In the genomic region with DNA sequence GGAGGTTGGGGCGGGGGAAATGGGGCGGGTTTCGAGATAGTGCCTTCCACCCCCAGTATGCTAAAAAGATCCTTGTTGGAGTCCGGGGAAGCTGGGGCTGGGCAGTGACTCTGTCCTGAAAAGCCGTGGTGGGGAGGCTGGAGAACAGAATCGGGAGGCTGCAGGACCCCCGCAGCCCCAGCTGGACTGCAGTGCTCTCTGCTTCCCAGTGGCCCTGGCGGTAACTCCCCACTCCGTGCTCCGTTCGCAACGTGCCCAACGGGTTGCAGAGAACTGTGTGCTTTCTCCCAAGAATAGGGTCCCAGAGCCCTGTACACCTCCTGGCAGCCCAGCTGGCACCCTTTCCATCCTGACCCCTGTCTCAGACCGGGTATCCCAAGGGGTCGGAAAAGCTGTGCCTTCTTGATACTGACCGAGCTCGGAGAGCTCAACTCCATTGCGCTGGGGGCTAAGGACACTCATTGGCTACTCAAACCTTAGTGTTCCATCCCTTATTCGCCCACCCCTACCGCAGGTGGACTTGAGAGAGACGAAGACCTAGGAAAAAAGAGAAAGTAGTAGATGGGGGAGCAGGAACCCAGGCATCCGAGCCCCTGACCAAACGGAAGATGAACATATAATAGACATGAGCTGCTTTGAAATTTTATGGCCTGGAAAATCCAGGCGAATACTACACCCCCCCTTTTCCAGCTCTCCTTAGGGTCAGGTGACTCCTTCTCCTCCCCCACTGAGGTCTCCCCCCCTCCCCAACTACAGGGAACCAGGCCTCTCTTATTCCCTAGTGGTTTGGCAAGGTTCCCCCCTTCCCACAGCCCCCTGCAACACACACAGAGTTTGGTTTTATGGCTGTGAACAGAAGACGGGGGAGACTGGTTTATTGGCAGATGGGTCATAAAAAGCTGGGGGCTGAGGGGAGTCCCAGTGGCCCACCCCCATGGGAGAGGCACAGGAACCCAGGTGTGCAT, we compare ENCODE assay signal across 8 cellular contexts. TPM values are rescaled to one million over a fixed set of nuclear protein-coding genes. Genes with fewer than 3 reads are reported as not detected.
DNase-seq lines count a peak whose midpoint lies in the region; ATAC-seq, FAIRE-seq and TF ChIP-seq lines count a peak whose summit lies in the region.

No MANE protein-coding gene starts in this region.

- DNase-seq in AG10803 (ENCODE audit: low read depth), result no peak
- no peak for DNase-seq in activated naive CD8-positive, alpha-beta T cell treated with anti-CD3 and anti-CD28 coated beads, Interleukin-2, amount 50 U/mL, for 24 hours
- DNase-seq in kidney, result no peak
- DNase-seq in GM13976 (ENCODE audit: low spot score), result no peak
- DNase-seq in body of pancreas, result no peak

- H3K4me1 ChIP-seq in kidney (ENCODE audit: control insufficient read depth in 1 of 2, insufficient read depth in 1 of 2, low read depth in 1 of 2, low read length in 2 of 2) (peaks cover 4 to 15% of the 10 kb centered on the region in 2 donors), stomach smooth muscle (ENCODE audit: control insufficient read depth, insufficient read depth, low read length) (peaks cover 29% of the 10 kb centered on the region), body of pancreas (peaks cover 23% of the 10 kb centered on the region)

- peak overlapping the region; percentile 23 for H3K27ac Mint-ChIP-seq in activated naive CD8-positive, alpha-beta T cell treated with anti-CD3 and anti-CD28 coated beads, Interleukin-2, amount 50 U/mL, for 24 hours

- H3K9me3 Mint-ChIP-seq in activated naive CD8-positive, alpha-beta T cell treated with anti-CD3 and anti-CD28 coated beads, Interleukin-2, amount 50 U/mL, for 24 hours, result no peaks in the 10 kb centered on the region

- H3K4me3 ChIP-seq in AG10803 (ENCODE audit: low read length), result peak overlapping the region; percentile 74
- H3K4me3 ChIP-seq in kidney (ENCODE audit: low read length in 2 of 2), result peak overlapping the region; percentile 67 to 69
- H3K4me3 ChIP-seq in stomach smooth muscle (ENCODE audit: low read length in 2 of 2), result peak overlapping the region; percentile 73 to 82
- peak overlapping the region in 1 of 2 donors; percentile 28 for H3K4me3 ChIP-seq in body of pancreas

- no peaks in the 10 kb centered on the region for H3K27me3 Mint-ChIP-seq in activated naive CD8-positive, alpha-beta T cell treated with anti-CD3 and anti-CD28 coated beads, Interleukin-2, amount 50 U/mL, for 24 hours

- WGBS in body of pancreas, 2 donors, result 14 to 24% methylated on average over 15 to 25 of the region's 25 CpGs

- H3K27me3 ChIP-seq in stomach smooth muscle (ENCODE audit: control insufficient read depth in 1 of 2, insufficient read depth in 2 of 2, low read length in 2 of 2), result no peaks in the 10 kb centered on the region
- no peaks in the 10 kb centered on the region for H3K27me3 ChIP-seq in body of pancreas

- intact Hi-C loops in kidney (cut with DNase I) (loop anchor here (10.0 kb wide), 1 partner anchor 51 kb away; no protein-coding TSS in a partner anchor), body of pancreas (cut with DNase I) (loop anchor here (10.0 kb wide), 3 partner anchors 81 to 291 kb away; a partner anchor contains a TSS)

- FAIRE-seq in kidney (lab: Jason Lieb, UNC), result no peak

- TF ChIP-seq CTCF in AG10803 (conservative IDR thresholded peaks at IDR 0.05; ENCODE audit: low read length) (0 out of 2 replicates have a peak, but pooled peaks have one; percentile 2), kidney (IDR thresholded peaks at IDR 0.05; ENCODE audit: borderline replicate concordance, extremely low read depth, insufficient read depth) (no peak), GM13976 (IDR thresholded peaks at IDR 0.05; ENCODE audit: borderline replicate concordance, control extremely low read depth, extremely low read depth, insufficient read depth, missing control alignments) (no peak), body of pancreas (IDR thresholded peaks at IDR 0.05) (no peak)

- H3K4me1 Mint-ChIP-seq in activated naive CD8-positive, alpha-beta T cell treated with anti-CD3 and anti-CD28 coated beads, Interleukin-2, amount 50 U/mL, for 24 hours, result peaks cover 39% of the 10 kb centered on the region

- H3K27ac ChIP-seq in kidney (ENCODE audit: low read depth in 2 of 2, low read length in 2 of 2), result peak overlapping the region in 1 of 2 donors; percentile 20
- H3K27ac ChIP-seq in stomach smooth muscle (ENCODE audit: low read length), result no peak overlapping the region
- H3K27ac ChIP-seq in body of pancreas, result no peak overlapping the region

- H3K36me3 ChIP-seq in kidney (ENCODE audit: control insufficient read depth in 1 of 2, insufficient read depth in 2 of 2, low read length in 2 of 2) (no peaks in the 10 kb centered on the region), stomach smooth muscle (ENCODE audit: control insufficient read depth in 2 of 2, insufficient read depth in 2 of 2, low read length in 2 of 2) (no peaks in the 10 kb centered on the region), body of pancreas (replicated peaks in 1 of 2; ENCODE audit: insufficient read depth in 1 of 2, low read depth in 2 of 2) (no peaks in the 10 kb centered on the region)

- no peak for TF ChIP-seq POLR2A in body of pancreas (IDR thresholded peaks at IDR 0.05)

- peak; percentile 10 for ATAC-seq in HG02642 (IDR thresholded peaks at IDR 0.05; ENCODE audit: poor library complexity, unreplicated experiment)
- ATAC-seq in activated naive CD8-positive, alpha-beta T cell treated with anti-CD3 and anti-CD28 coated beads, Interleukin-2, amount 50 U/mL, for 24 hours, result no peak
- ATAC-seq in HG03045 (IDR thresholded peaks at IDR 0.05; ENCODE audit: unreplicated experiment), result no peak
- ATAC-seq in body of pancreas, result no peak

- peak overlapping the region; percentile 86 for H3K4me3 Mint-ChIP-seq in activated naive CD8-positive, alpha-beta T cell treated with anti-CD3 and anti-CD28 coated beads, Interleukin-2, amount 50 U/mL, for 24 hours

- in situ Hi-C loops in GM13976 (cut with MboI; ENCODE audit: low sequenced_read_pairs, unreplicated experiment), result no loop called here

- H3K36me3 Mint-ChIP-seq in activated naive CD8-positive, alpha-beta T cell treated with anti-CD3 and anti-CD28 coated beads, Interleukin-2, amount 50 U/mL, for 24 hours (ENCODE audit: low read depth), result peaks cover 4% of the 10 kb centered on the region

- H3K9ac ChIP-seq in kidney (ENCODE audit: low read length in 2 of 2) (peak overlapping the region; percentile 28 to 31), stomach smooth muscle (ENCODE audit: low read length in 2 of 2) (peak overlapping the region; percentile 51)

- H3K9me3 ChIP-seq in kidney (ENCODE audit: control insufficient read depth in 1 of 2, low read length in 2 of 2) (no peaks in the 10 kb centered on the region), stomach smooth muscle (ENCODE audit: control insufficient read depth in 2 of 2, low read length in 2 of 2) (no peaks in the 10 kb centered on the region), body of pancreas (no peaks in the 10 kb centered on the region)

RNA-seq across cellular contexts. Expression of a gene that starts 1.3 kb away (rescaled TPM):
- total RNA-seq in kidney (6.2 TPM), body of pancreas (under 1 TPM; 0.33 to 0.78 TPM)
- 3.4 TPM for polyA plus RNA-seq in kidney (ENCODE audit: insufficient read depth, low read depth, low replicate concordance)

RNA-seq across cellular contexts. Expression of a gene that starts 15.4 kb away (rescaled TPM):
- total RNA-seq in kidney (1,130 TPM), body of pancreas (100 to 1,000 TPM; 341 to 511 TPM)
- polyA plus RNA-seq in kidney (ENCODE audit: insufficient read depth, low read depth, low replicate concordance), result 1,381 TPM

RNA-seq across cellular contexts. Expression of a gene that starts 24.1 kb away (rescaled TPM):
- total RNA-seq in kidney (11.1 TPM), body of pancreas (10 to 100 TPM in 1 of 2 donors, 1 to 10 TPM in 1; 4.2 to 20.4 TPM)
- polyA plus RNA-seq in kidney (ENCODE audit: insufficient read depth, low read depth, low replicate concordance), result 30.2 TPM

RNA-seq across cellular contexts. Expression of a gene that starts 28.4 kb away (rescaled TPM):
- total RNA-seq in kidney, result 116 TPM
- polyA plus RNA-seq in kidney (ENCODE audit: insufficient read depth, low read depth, low replicate concordance), result 451 TPM
- 100 to 1,000 TPM in 1 of 2 donors, 10 to 100 TPM in 1; 86.1 to 105 TPM for total RNA-seq in body of pancreas

RNA-seq across cellular contexts. Expression of a gene that starts 36.5 kb away (rescaled TPM):
- total RNA-seq in kidney (66.3 TPM), body of pancreas (10 to 100 TPM; 11.4 to 52.1 TPM)
- polyA plus RNA-seq in kidney (ENCODE audit: insufficient read depth, low read depth, low replicate concordance), result 26.2 TPM
